1 cellular context compared by ENCODE assay signal in genomic region chrX:103309860-103310591, GRCh38.
A peak's percentile ranks its signal among the peaks of the same experiment; 100 is the strongest.
TF ChIP-seq lines count a peak whose summit lies in the region.

No MANE protein-coding gene starts in this region.

TF ChIP-seq in H1, 55 proteins besides CTCF, POLR2A, EP300 and RAD21:
- TF ChIP-seq EGR1 (IDR thresholded peaks at IDR 0.05; ENCODE audit: borderline replicate concordance, low read depth, low read length) (no peak), KDM4A (IDR thresholded peaks at IDR 0.05; ENCODE audit: low read depth, low read length, severe bottlenecking) (peak; percentile 19), YY1 (IDR thresholded peaks at IDR 0.05; ENCODE audit: low read depth, low read length) (peak; percentile 85)
